ENCODE assay signal across 11 cellular contexts in the genomic region with DNA sequence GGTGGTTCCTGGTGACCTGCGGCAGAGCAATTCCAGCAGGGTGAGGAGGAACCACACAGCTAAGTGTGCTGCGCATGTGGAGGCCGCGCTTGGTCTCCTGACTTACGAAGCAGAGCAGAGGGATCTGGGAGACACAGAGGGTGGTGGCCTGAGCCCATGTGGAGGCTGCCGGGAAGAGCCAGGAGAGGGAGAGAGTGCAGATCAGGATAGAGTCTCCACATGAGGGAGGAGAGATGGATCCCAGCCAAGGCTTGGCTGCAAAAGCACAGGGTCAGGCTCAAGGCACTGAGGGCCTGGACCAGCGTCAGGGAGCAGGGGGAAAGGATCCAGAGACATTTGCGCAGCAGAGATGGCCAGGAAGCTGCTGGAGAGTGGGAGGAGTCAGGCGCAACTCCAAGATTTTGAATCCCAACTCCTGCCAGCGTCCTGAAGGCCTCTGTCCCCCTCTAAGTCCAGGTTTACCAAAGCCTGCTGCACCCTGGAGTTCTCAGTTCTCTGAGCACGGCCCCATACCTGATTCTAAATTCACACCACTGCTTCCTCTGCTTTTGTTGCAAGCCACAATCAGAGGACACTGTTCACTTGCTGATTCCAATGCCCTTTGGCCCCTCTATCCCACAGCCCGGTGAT. TPM values are rescaled to one million over a fixed set of nuclear protein-coding genes. Genes with fewer than 3 reads are reported as not detected.
DNase-seq lines count a peak whose midpoint lies in the region; ATAC-seq and TF ChIP-seq lines count a peak whose summit lies in the region.
"Had no signal": no experiment of that assay in that cellular context is flagged by ENCODE, and none has a peak within 500 bp of the region (broad histone marks: within the 10 kb centered on the region; RNA-seq: fewer than 3 reads in every experiment).

No MANE protein-coding gene starts in this region.

- H3K9me3 ChIP-seq in T-helper 17 cell (ENCODE audit: control insufficient read depth, low read length, poor library complexity, severe bottlenecking) (no peaks in the 10 kb centered on the region), PC-9 (ENCODE audit: insufficient read depth, low read depth) (no peaks in the 10 kb centered on the region), PC-3 (ENCODE audit: low read length) (no peaks in the 10 kb centered on the region)

- no peak overlapping the region for H3K4me3 Mint-ChIP-seq in T-helper 17 cell
- H3K4me3 Mint-ChIP-seq: CD4-positive, alpha-beta T cell; memory B cell had no signal

- no peaks in the 10 kb centered on the region for H3K9me2 ChIP-seq in PC-9 (ENCODE audit: insufficient read depth)
- no peaks in the 10 kb centered on the region for H3K9me2 ChIP-seq in PC-3 (replicated peaks; ENCODE audit: low read length)

- H3K27me3 ChIP-seq in PC-9 (ENCODE audit: insufficient read depth, low read depth): no peaks in the 10 kb centered on the region
- H3K27me3 ChIP-seq in PC-3 (ENCODE audit: low read length): no peaks in the 10 kb centered on the region

- no peak for ATAC-seq in T-helper 17 cell
- no peak for ATAC-seq in PC-3

- H3K4me1 ChIP-seq in PC-9 (replicated peaks; ENCODE audit: insufficient read depth) (no peaks in the 10 kb centered on the region), PC-3 (ENCODE audit: insufficient read depth, low read length) (no peaks in the 10 kb centered on the region)

- H3K27ac ChIP-seq in PC-9: no peak overlapping the region
- H3K27ac ChIP-seq in PC-3 (ENCODE audit: low read length): no peak overlapping the region

- no peaks in the 10 kb centered on the region for H3F3A ChIP-seq in PC-9 (ENCODE audit: insufficient read depth, low read depth)
- no peaks in the 10 kb centered on the region for H3F3A ChIP-seq in PC-3 (ENCODE audit: low read length, unreplicated experiment)

- peaks cover 9% of the 10 kb centered on the region for H3K27me3 Mint-ChIP-seq in T-helper 17 cell
- H3K27me3 Mint-ChIP-seq: CD4-positive, alpha-beta T cell; memory B cell had no signal

- H3K4me3 ChIP-seq in PC-9 (no peak overlapping the region), PC-3 (ENCODE audit: low read length) (no peak overlapping the region)

- intact Hi-C loops in cardiac septum (cut with DNase I): loop anchor here (2.0 kb wide), 1 partner anchor 17 kb away; no protein-coding TSS in a partner anchor
- intact Hi-C loops in PC-9 (cut with micrococcal nuclease; ENCODE audit: unreplicated experiment): no loop called here
- intact Hi-C loops in PC-3 (cut with micrococcal nuclease): no loop called here

- DNase-seq in Ammon's horn (ENCODE audit: low spot score): peak; percentile 68
- DNase-seq in T-helper 17 cell: no peak
- DNase-seq in cardiac septum (ENCODE audit: low spot score): peak; percentile 92
- DNase-seq in pons (ENCODE audit: low spot score): peak; percentile 39
- DNase-seq in PC-9: no peak
- DNase-seq in islet precursor cell: no peak
- DNase-seq in A172 (ENCODE audit: low spot score): no peak
- no peak for DNase-seq in PC-3
- DNase-seq: CD4-positive, alpha-beta T cell; NCI-H2081 treated with DMSO at 0.1 percent for 48 hours had no signal

- H3K79me2 ChIP-seq in PC-9 (ENCODE audit: low read depth) (no peaks in the 10 kb centered on the region), PC-3 (ENCODE audit: low read length) (no peaks in the 10 kb centered on the region)

- peak overlapping the region; percentile 76 for H3K27ac Mint-ChIP-seq in T-helper 17 cell
- H3K27ac Mint-ChIP-seq: CD4-positive, alpha-beta T cell; memory B cell had no signal

- BruUV-seq in PC-9 (replicated peaks; lab: Mats Ljungman, UMichigan) (no TSS peak), PC-3 (replicated peaks; lab: Mats Ljungman, UMichigan) (no TSS peak)

- POLR2A ChIA-PET in PC-9 (lab: Charles Lee; ENCODE audit: unreplicated experiment) (no interaction called here), PC-3 (lab: Charles Lee; ENCODE audit: unreplicated experiment) (no interaction called here)

- H3K36me3 ChIP-seq in PC-9 (ENCODE audit: low read depth): no peaks in the 10 kb centered on the region
- no peaks in the 10 kb centered on the region for H3K36me3 ChIP-seq in PC-3 (ENCODE audit: low read depth, low read length)

- no peak overlapping the region for H3K4me2 ChIP-seq in PC-9
- no peak overlapping the region for H3K4me2 ChIP-seq in PC-3 (ENCODE audit: low read length)

- H3K36me3 Mint-ChIP-seq in T-helper 17 cell (ENCODE audit: low read depth): peaks cover 2% of the 10 kb centered on the region
- H3K36me3 Mint-ChIP-seq: memory B cell had no signal

- CTCF ChIA-PET in PC-9 (lab: Charles Lee): interaction anchor here (0.6 kb wide), 1 partner anchor 41 kb away, joined by 11 read pairs; no protein-coding TSS in a partner anchor
- CTCF ChIA-PET in PC-3 (lab: Charles Lee): no interaction called here

- no peaks in the 10 kb centered on the region for H4K20me1 ChIP-seq in PC-9 (ENCODE audit: insufficient read depth)
- H4K20me1 ChIP-seq in PC-3 (ENCODE audit: low read length): no peaks in the 10 kb centered on the region

- H3K9ac ChIP-seq in PC-3 (ENCODE audit: low read length): no peak overlapping the region

- TF ChIP-seq CTCF in PC-9 (conservative IDR thresholded peaks at IDR 0.05) (no peak), PC-3 (conservative IDR thresholded peaks at IDR 0.05; ENCODE audit: low read depth, low read length) (no peak)

- peaks cover 15% of the 10 kb centered on the region for H3K4me1 Mint-ChIP-seq in T-helper 17 cell

- no peak overlapping the region for H2AFZ ChIP-seq in PC-9
- H2AFZ ChIP-seq in PC-3 (ENCODE audit: low read length): no peak overlapping the region

RNA-seq across cellular contexts. Expression of a gene that starts 11.3 kb away (rescaled TPM):
- total RNA-seq in T-helper 17 cell (100 to 1,000 TPM; 304 to 334 TPM), cardiac septum (92.2 TPM), PC-9 (2021) (113 and 127 TPM in 2 replicates), PC-3 (2014; rRNA removed) (24.7 and 28.7 TPM in 2 replicates)
- total RNA-seq in A172 (2014; rRNA removed; shearing (Covaris generic)): 17.4 and 21.4 TPM in 2 replicates

RNA-seq across cellular contexts. Expression of a gene that starts 19.1 kb away (rescaled TPM):
- total RNA-seq in T-helper 17 cell (1 to 10 TPM in 1 of 2 donors, under 1 TPM in 1; 0.60 to 1.1 TPM), cardiac septum (2.3 TPM), PC-9 (2021) (8.4 and 10.6 TPM in 2 replicates), PC-3 (2014; rRNA removed) (12.6 and 17.7 TPM in 2 replicates)
- 3.0 and 3.7 TPM in 2 replicates for total RNA-seq in A172 (2014; rRNA removed; shearing (Covaris generic))

RNA-seq across cellular contexts. Expression of a gene that starts 36.3 kb away (rescaled TPM):
- total RNA-seq in T-helper 17 cell (10 to 100 TPM; 12.0 to 12.8 TPM), cardiac septum (67.1 TPM), PC-9 (2021) (36.6 and 38.1 TPM in 2 replicates), PC-3 (2014; rRNA removed) (13.7 and 14.1 TPM in 2 replicates)
- 7.5 and 12.4 TPM in 2 replicates for total RNA-seq in A172 (2014; rRNA removed; shearing (Covaris generic))

RNA-seq across cellular contexts. Expression of a gene that starts 54.3 kb away (rescaled TPM):
- total RNA-seq in T-helper 17 cell (not detected), cardiac septum (29.3 TPM), PC-9 (2021) (26.9 and 43.3 TPM in 2 replicates), PC-3 (2014; rRNA removed) (14.1 and 15.8 TPM in 2 replicates)
- total RNA-seq in A172 (2014; rRNA removed; shearing (Covaris generic)): 8.2 and 9.9 TPM in 2 replicates
- total RNA-seq: CD4-positive, alpha-beta T cell had no signal

RNA-seq across cellular contexts. Expression of a gene that starts 58.7 kb away (rescaled TPM):
- 10 to 100 TPM; 78.5 to 85.5 TPM for total RNA-seq in T-helper 17 cell
- 141 TPM for total RNA-seq in cardiac septum
- total RNA-seq in PC-9 (2021): 262 and 278 TPM in 2 replicates
- 484 and 521 TPM in 2 replicates for total RNA-seq in A172 (2014; rRNA removed; shearing (Covaris generic))
- total RNA-seq in PC-3 (2014; rRNA removed): 366 and 441 TPM in 2 replicates

Comparison
In these comparisons a context has a peak if more than half of its experiments do, and no peak if none do; other contexts are left out.
1. DNase-seq: peak in Ammon's horn (single experiment), cardiac septum (single experiment) and pons (single experiment); none in T-helper 17 cell (0 of 3), PC-9 (0 of 2), islet precursor cell (single experiment), A172 (single experiment) and PC-3 (single experiment).